Comparison of ENCODE assay signal across 17 cellular contexts in genomic region chr11:67417425-67417824, GRCh38. TPM values are rescaled to one million over a fixed set of nuclear protein-coding genes. Genes with fewer than 3 reads are reported as not detected.
DNase-seq lines count a peak whose midpoint lies in the region; ATAC-seq, FAIRE-seq and TF ChIP-seq lines count a peak whose summit lies in the region.
"Had no signal": no experiment of that assay in that cellular context is flagged by ENCODE, and none has a peak within 500 bp of the region (broad histone marks: within the 10 kb centered on the region; RNA-seq: fewer than 3 reads in every experiment).

No MANE protein-coding gene starts in this region.

- no peaks in the 10 kb centered on the region for H3K9me3 ChIP-seq in H1 (ENCODE audit: insufficient read depth in 2 of 2, low read depth in 1 of 2, low read length in 1 of 2)
- no peaks in the 10 kb centered on the region for H3K9me3 ChIP-seq in stomach
- no peaks in the 10 kb centered on the region for H3K9me3 ChIP-seq in SK-N-SH
- no peaks in the 10 kb centered on the region for H3K9me3 ChIP-seq in ovary
- H3K9me3 ChIP-seq: Caco-2 had no signal

- TF ChIP-seq RAD21 in H1 (IDR thresholded peaks at IDR 0.05 in 1 of 2, conservative IDR thresholded peaks at IDR 0.05 in 1 of 2; ENCODE audit: low read depth in 2 of 2, low read length in 2 of 2) (no peak), SK-N-SH (IDR thresholded peaks at IDR 0.05; ENCODE audit: low read length) (no peak)

- H2AK5ac ChIP-seq in H1 (ENCODE audit: low read depth, low read length), result no peak overlapping the region; the same call in 1 of the 2 replicates

- peaks cover 12% of the 10 kb centered on the region; the same call in 1 of the 2 replicates for H3K23me2 ChIP-seq in H1 (ENCODE audit: low read depth, low read length)

- POLR2A ChIA-PET in activated CD4-positive, alpha-beta memory T cell treated with anti-CD3 and anti-CD28 coated beads for 36 hours (lab: Charles Lee), result interaction anchor here (0.7 to 1.6 kb wide), 3 partner anchors 10 to 20 kb away, joined by 3 to 7 read pairs (median 3); partner anchors contain the start of gene PTPRCAP
- POLR2A ChIA-PET in activated CD4-positive, alpha-beta memory T cell treated with anti-CD3 and anti-CD28 coated beads, Interleukin-2, amount 10 ng/mL, durations not matched to agents 7 days and 5 days (lab: Charles Lee), result interaction anchor here (1.0 to 11.7 kb wide), 11 partner anchors 9 to 67 kb away, joined by 3 to 155 read pairs (median 6); partner anchors contain the start of genes AIP, GPR152, POLD4 and PPP1CA
- POLR2A ChIA-PET in RWPE1 (lab: Yijun Ruan, JAX; ENCODE audit: low non-redundant PET) (interaction anchor here (1.8 kb wide), 1 partner anchor 16 kb away, joined by 4 read pairs; the partner anchor contains the start of gene PPP1CA), H1 (lab: Charles Lee; ENCODE audit: partially characterized antibody) (interaction anchor here (1.6 to 10.2 kb wide), 4 partner anchors 10 to 67 kb away, joined by 3 to 104 read pairs (median 4); partner anchors contain the start of genes PTPRCAP and TBC1D10C), SK-N-SH (lab: Yijun Ruan, JAX) (no interaction called here)

- no peak overlapping the region for H2BK120ac ChIP-seq in H1 (replicated peaks; ENCODE audit: low read depth, low read length)

- H2BK20ac ChIP-seq in H1 (ENCODE audit: low read length), result no peak overlapping the region

- H3K79me1 ChIP-seq in H1 (ENCODE audit: low read depth, low read length), result no peaks in the 10 kb centered on the region

- H3K14ac ChIP-seq in H1 (ENCODE audit: insufficient read length), result no peak overlapping the region

- H3K36me3 ChIP-seq in H1 (ENCODE audit: control insufficient read depth in 2 of 4, insufficient read depth in 4 of 4, low read length in 3 of 4) (no peaks in the 10 kb centered on the region), stomach (no peaks in the 10 kb centered on the region), SK-N-SH (replicated peaks in 1 of 2; ENCODE audit: control insufficient read depth in 1 of 2, insufficient read depth in 2 of 2, low read length in 1 of 2) (no peaks in the 10 kb centered on the region), ovary (no peaks in the 10 kb centered on the region)

- peak overlapping the region; percentile 84 for H3K27ac Mint-ChIP-seq in activated CD4-positive, alpha-beta memory T cell treated with anti-CD3 and anti-CD28 coated beads for 36 hours
- H3K27ac Mint-ChIP-seq in activated CD4-positive, alpha-beta memory T cell treated with anti-CD3 and anti-CD28 coated beads, Interleukin-2, amount 10 ng/mL, durations not matched to agents 7 days and 5 days, result no peak overlapping the region
- H3K27ac Mint-ChIP-seq: GM23338, type B pancreatic cell had no signal

- no peak for TF ChIP-seq POLR2A in H1 (IDR thresholded peaks at IDR 0.05; ENCODE audit: control extremely low read depth in 1 of 2, low read depth in 2 of 2, low read length in 2 of 2)
- no peak for TF ChIP-seq POLR2A in stomach (IDR thresholded peaks at IDR 0.05)
- no peak for TF ChIP-seq POLR2A in ovary (IDR thresholded peaks at IDR 0.05)

- H3K27ac ChIP-seq in RWPE1 (peak overlapping the region; percentile 83), H1 (ENCODE audit: low read depth, low read length) (no peak overlapping the region), stomach (peak overlapping the region in 4 of 5 donors; percentile 28 to 86 (median 74)), SK-N-SH (ENCODE audit: low read depth in 2 of 2, low read length in 1 of 2) (no peak overlapping the region), ovary (no peak overlapping the region)
- H3K27ac ChIP-seq: foreskin keratinocyte had no signal

- H2AFZ ChIP-seq in H1 (ENCODE audit: low read length), result no peak overlapping the region
- H2AFZ ChIP-seq in SK-N-SH (ENCODE audit: low read depth), result no peak overlapping the region
- H2AFZ ChIP-seq: GM23338 had no signal

- 86% methylated on average over 12 of the region's 12 CpGs; no CpG with 5 or more reads in 1 of the 2 experiments for WGBS in H1 (ENCODE audit: extremely low coverage in 1 of 2, insufficient coverage in 1 of 2, insufficient read length in 1 of 2, insufficient replicate concordance in 2 of 2, low coverage in 1 of 2, low lambda C conversion rate in 2 of 2, missing lambda C conversion rate in 1 of 2), 2 experiments
- WGBS in stomach, 5 donors, result 47 to 92% (median 74%) methylated on average over 3 to 12 of the region's 12 CpGs
- 90% methylated on average over 2 of the region's 12 CpGs for WGBS in SK-N-SH (ENCODE audit: low lambda C conversion rate)
- 70 to 88% (median 70%) methylated on average over 4 to 12 of the region's 12 CpGs for WGBS in ovary, 3 donors

- peak overlapping the region; percentile 91 for H3K4ac ChIP-seq in H1 (replicated peaks; ENCODE audit: insufficient read length, low read depth, low read length)

- no peak overlapping the region for H3K18ac ChIP-seq in H1 (ENCODE audit: extremely low read depth, low read length)

- no peak overlapping the region for H3K4me2 ChIP-seq in H1 (ENCODE audit: insufficient read depth in 1 of 2, low read depth in 2 of 2, low read length in 2 of 2)
- no peak overlapping the region for H3K4me2 ChIP-seq in SK-N-SH
- H3K4me2 ChIP-seq: GM23338 had no signal

- no peak for FAIRE-seq in H1 (lab: Jason Lieb, UNC)

- H2BK12ac ChIP-seq in H1 (ENCODE audit: low read depth, low read length), result no peak overlapping the region

- ATAC-seq in GM19397 (IDR thresholded peaks at IDR 0.05; ENCODE audit: unreplicated experiment), result no peak
- ATAC-seq: foreskin keratinocyte, GM23338 had no signal

- peaks cover 0 to 11% (median 7%) of the 10 kb centered on the region in 4 experiments; a peak in 5 of 7 replicates for H3K27me3 ChIP-seq in H1 (replicated peaks in 1 of 4; ENCODE audit: control insufficient read depth in 3 of 4, extremely low read depth in 1 of 4, insufficient read depth in 3 of 4, low read length in 3 of 4)
- peaks cover 0 to 26% (median 0%) of the 10 kb centered on the region in 3 donors for H3K27me3 ChIP-seq in stomach
- no peaks in the 10 kb centered on the region for H3K27me3 ChIP-seq in SK-N-SH (ENCODE audit: insufficient read depth)
- H3K27me3 ChIP-seq in ovary, result peaks cover 2% of the 10 kb centered on the region

- H3K9me3 Mint-ChIP-seq in activated CD4-positive, alpha-beta memory T cell treated with anti-CD3 and anti-CD28 coated beads for 36 hours, result no peaks in the 10 kb centered on the region
- no peaks in the 10 kb centered on the region for H3K9me3 Mint-ChIP-seq in activated CD4-positive, alpha-beta memory T cell treated with anti-CD3 and anti-CD28 coated beads, Interleukin-2, amount 10 ng/mL, durations not matched to agents 7 days and 5 days
- H3K9me3 Mint-ChIP-seq: GM23338, mesothelial cell of epicardium, type B pancreatic cell had no signal

- peaks cover 4 to 15% (median 11%) of the 10 kb centered on the region in 4 experiments for H3K4me1 ChIP-seq in H1 (replicated peaks in 1 of 4; ENCODE audit: control insufficient read depth in 3 of 4, insufficient read depth in 4 of 4, low read length in 3 of 4)
- peaks cover 60 to 68% (median 68%) of the 10 kb centered on the region in 4 donors for H3K4me1 ChIP-seq in stomach
- H3K4me1 ChIP-seq in SK-N-SH (ENCODE audit: control insufficient read depth in 1 of 2, insufficient read depth in 2 of 2, low read depth in 1 of 2, low read length in 1 of 2), result peaks cover 8 to 9% of the 10 kb centered on the region in 2 experiments; a peak in 2 of 4 replicates
- peaks cover 6% of the 10 kb centered on the region for H3K4me1 ChIP-seq in ovary (ENCODE audit: insufficient read depth)
- H3K4me1 ChIP-seq: foreskin keratinocyte had no signal

- peaks cover 54% of the 10 kb centered on the region for H3K4me1 Mint-ChIP-seq in activated CD4-positive, alpha-beta memory T cell treated with anti-CD3 and anti-CD28 coated beads for 36 hours (ENCODE audit: low read depth)
- peaks cover 47% of the 10 kb centered on the region for H3K4me1 Mint-ChIP-seq in activated CD4-positive, alpha-beta memory T cell treated with anti-CD3 and anti-CD28 coated beads, Interleukin-2, amount 10 ng/mL, durations not matched to agents 7 days and 5 days

- H3K56ac ChIP-seq in H1 (replicated peaks; ENCODE audit: insufficient read length, low read depth, low read length), result no peak overlapping the region

- no peak overlapping the region for H4K8ac ChIP-seq in H1 (ENCODE audit: extremely low read depth, insufficient read depth, low read length)

- H2BK15ac ChIP-seq in H1 (ENCODE audit: low read length), result 0 out of 2 replicates have a peak overlapping the region, but pooled peaks have one; percentile 46

- no peak overlapping the region for H3K4me3 ChIP-seq in H1 (ENCODE audit: extremely low read depth in 1 of 4, insufficient read depth in 2 of 4, low read depth in 3 of 4, low read length in 4 of 4)
- H3K4me3 ChIP-seq in stomach, result no peak overlapping the region
- no peak overlapping the region for H3K4me3 ChIP-seq in SK-N-SH (ENCODE audit: low read depth in 2 of 2, low read length in 1 of 2)
- no peak overlapping the region for H3K4me3 ChIP-seq in ovary
- H3K4me3 ChIP-seq: GM23338 had no signal

- no peaks in the 10 kb centered on the region for H3K36me3 Mint-ChIP-seq in activated CD4-positive, alpha-beta memory T cell treated with anti-CD3 and anti-CD28 coated beads for 36 hours
- no peaks in the 10 kb centered on the region for H3K36me3 Mint-ChIP-seq in activated CD4-positive, alpha-beta memory T cell treated with anti-CD3 and anti-CD28 coated beads, Interleukin-2, amount 10 ng/mL, durations not matched to agents 7 days and 5 days (ENCODE audit: low read depth)
- H3K36me3 Mint-ChIP-seq: mesothelial cell of epicardium, type B pancreatic cell had no signal

- CTCF ChIA-PET in activated CD4-positive, alpha-beta memory T cell treated with anti-CD3 and anti-CD28 coated beads for 36 hours (lab: Charles Lee), result interaction anchor here (1.1 to 2.3 kb wide), 5 partner anchors 12 to 66 kb away, joined by 3 to 6 read pairs (median 3); partner anchors contain the start of genes PPP1CA and RAD9A
- CTCF ChIA-PET in activated CD4-positive, alpha-beta memory T cell treated with anti-CD3 and anti-CD28 coated beads, Interleukin-2, amount 10 ng/mL, durations not matched to agents 7 days and 5 days (lab: Charles Lee), result interaction anchor here (2.0 to 2.5 kb wide), 2 partner anchors 14 to 16 kb away, joined by 10 read pairs; partner anchors contain the start of genes PPP1CA and TBC1D10C
- CTCF ChIA-PET in RWPE1 (lab: Yijun Ruan, JAX) (interaction anchor here (0.6 kb wide), 2 partner anchors 45 to 148 kb away, joined by 3 to 4 read pairs; no protein-coding TSS in a partner anchor), H1 (lab: Charles Lee; ENCODE audit: partially characterized antibody) (interaction anchor here (0.7 to 1.6 kb wide), 7 partner anchors 13 to 66 kb away, joined by 3 to 5 read pairs (median 4); partner anchors contain the start of genes PPP1CA, TBC1D10C and TMEM134), SK-N-SH (lab: Yijun Ruan, JAX) (interaction anchor here (1.7 kb wide), 1 partner anchor 16 kb away, joined by 4 read pairs; the partner anchor contains the start of gene PPP1CA)

- H3K9me2 ChIP-seq in SK-N-SH, result no peaks in the 10 kb centered on the region

- H4K20me1 ChIP-seq in H1 (replicated peaks in 1 of 2; ENCODE audit: control insufficient read depth in 1 of 2, insufficient read depth in 2 of 2, low read length in 2 of 2), result peaks cover 0 to 3% of the 10 kb centered on the region in 2 experiments
- no peaks in the 10 kb centered on the region for H4K20me1 ChIP-seq in SK-N-SH (ENCODE audit: insufficient read depth)

- no peaks in the 10 kb centered on the region for H3K27me3 Mint-ChIP-seq in activated CD4-positive, alpha-beta memory T cell treated with anti-CD3 and anti-CD28 coated beads for 36 hours
- peaks cover 17% of the 10 kb centered on the region for H3K27me3 Mint-ChIP-seq in activated CD4-positive, alpha-beta memory T cell treated with anti-CD3 and anti-CD28 coated beads, Interleukin-2, amount 10 ng/mL, durations not matched to agents 7 days and 5 days

- no peak overlapping the region for H3K4me3 Mint-ChIP-seq in activated CD4-positive, alpha-beta memory T cell treated with anti-CD3 and anti-CD28 coated beads for 36 hours
- H3K4me3 Mint-ChIP-seq in activated CD4-positive, alpha-beta memory T cell treated with anti-CD3 and anti-CD28 coated beads, Interleukin-2, amount 10 ng/mL, durations not matched to agents 7 days and 5 days, result no peak overlapping the region

- H3K79me2 ChIP-seq in H1 (ENCODE audit: control insufficient read depth in 1 of 2, insufficient read depth in 2 of 2, low read length in 2 of 2), result no peaks in the 10 kb centered on the region
- no peaks in the 10 kb centered on the region for H3K79me2 ChIP-seq in SK-N-SH (ENCODE audit: insufficient read depth)

- TF ChIP-seq EP300 in H1 (IDR thresholded peaks at IDR 0.05; ENCODE audit: borderline replicate concordance in 1 of 2, low read depth in 2 of 2, low read length in 2 of 2) (no peak), stomach (IDR thresholded peaks at IDR 0.05) (no peak), SK-N-SH (IDR thresholded peaks at IDR 0.05; ENCODE audit: borderline replicate concordance in 1 of 2, low read depth in 1 of 2, low read length in 1 of 2) (no peak), ovary (IDR thresholded peaks at IDR 0.05) (no peak)

- no peak for TF ChIP-seq CTCF in RWPE1 (conservative IDR thresholded peaks at IDR 0.05; ENCODE audit: low read depth)
- TF ChIP-seq CTCF in H1 (IDR thresholded peaks at IDR 0.05; ENCODE audit: control extremely low read depth in 1 of 3, insufficient read depth in 1 of 3, low read depth in 1 of 3, low read length in 3 of 3), result no peak
- no peak for TF ChIP-seq CTCF in stomach (IDR thresholded peaks at IDR 0.05)
- no peak for TF ChIP-seq CTCF in SK-N-SH (IDR thresholded peaks at IDR 0.05)
- no peak for TF ChIP-seq CTCF in ovary (IDR thresholded peaks at IDR 0.05)

- DNase-seq in activated CD4-positive, alpha-beta memory T cell treated with anti-CD3 and anti-CD28 coated beads for 36 hours, result no peak
- no peak for DNase-seq in activated CD4-positive, alpha-beta memory T cell treated with anti-CD3 and anti-CD28 coated beads, Interleukin-2, amount 10 ng/mL, durations not matched to agents 7 days and 5 days
- DNase-seq in RWPE1 (ENCODE audit: low spot score) (no peak), H1 (ENCODE audit: low read depth in 1 of 2, low spot score in 2 of 2) (no peak), stomach (no peak), SK-N-SH (no peak), ovary (no peak)
- DNase-seq: 8988T, Caco-2, foreskin keratinocyte, IMR-90 had no signal

- H3F3A ChIP-seq in SK-N-SH (replicated peaks; ENCODE audit: insufficient read depth), result no peaks in the 10 kb centered on the region

- H4K5ac ChIP-seq in H1 (ENCODE audit: insufficient read length, low read depth, low read length), result no peak overlapping the region

- no peak overlapping the region for H3K23ac ChIP-seq in H1 (ENCODE audit: insufficient read length)

- intact Hi-C loops in activated CD4-positive, alpha-beta memory T cell treated with anti-CD3 and anti-CD28 coated beads for 36 hours (cut with micrococcal nuclease), result loop anchor here (1.0 kb wide), 1 partner anchor 89 kb away; no protein-coding TSS in a partner anchor
- intact Hi-C loops in stomach (cut with DNase I; ENCODE audit: low total_unique reads), result no loop called here
- intact Hi-C loops in ovary (cut with DNase I), result no loop called here

- no peak overlapping the region for H2BK5ac ChIP-seq in H1 (ENCODE audit: low read depth, low read length)

- H4K91ac ChIP-seq in H1 (replicated peaks; ENCODE audit: insufficient read length, low read length), result no peak overlapping the region

- H3K9ac ChIP-seq in H1 (replicated peaks in 1 of 4; ENCODE audit: extremely low read depth in 1 of 4, low read depth in 3 of 4, low read length in 3 of 4) (no peak overlapping the region), SK-N-SH (no peak overlapping the region)

RNA-seq across cellular contexts. Expression of gene CARNS1, which starts 1.9 kb away (rescaled TPM):
- total RNA-seq in activated CD4-positive, alpha-beta memory T cell treated with anti-CD3 and anti-CD28 coated beads for 36 hours, result 1 to 10 TPM; 2.3 to 3.3 TPM
- 1 to 10 TPM in 1 of 2 experiments, under 1 TPM in 1; 0.76 to 1.1 TPM for total RNA-seq in activated CD4-positive, alpha-beta memory T cell treated with anti-CD3 and anti-CD28 coated beads, Interleukin-2, amount 10 ng/mL, durations not matched to agents 7 days and 5 days
- total RNA-seq in H1 (2021; fragmentation: NEBNext Ultra II Directional; extraction: Animal tissue kit (Norgen Biotek cat#: 25700)), result 0.61 and 1.1 TPM in 2 replicates
- polyA plus RNA-seq in H1 (2011; rRNA removed) (0.82 and 0.96 TPM in 2 replicates), stomach (1 to 10 TPM in 2 of 3 donors, under 1 TPM in 1; 0.88 to 3.4 (median 2.4) TPM), SK-N-SH (2012; rRNA removed) (0.15 and 0.23 TPM in 2 replicates), ovary (under 1 TPM; 0.45 to 0.58 TPM)
- polyA plus RNA-seq in H1 (2011; cell fraction: cytosol; rRNA removed), result 1.1 TPM
- polyA plus RNA-seq in H1 (2011; cell fraction: nucleus; rRNA removed), result 5.7 TPM
- polyA plus RNA-seq in H1 (2012, experiment 1 of 2), result 0.72 to 2.2 TPM (median 1.1 TPM) in 4 replicates
- polyA plus RNA-seq in H1 (2012, experiment 2 of 2), result 0.47 TPM
- 0.51 TPM for polyA plus RNA-seq in H1 (2013, experiment 1 of 2)
- polyA plus RNA-seq in H1 (2013, experiment 2 of 2), result 0.31 TPM
- polyA minus RNA-seq in H1 (2011; rRNA and poly(A)+ RNA removed), result 0.47 and 0.54 TPM in 2 replicates
- polyA minus RNA-seq in H1 (2011; cell fraction: cytosol; rRNA and poly(A)+ RNA removed), result 0.22 TPM
- 1.4 TPM for polyA minus RNA-seq in H1 (2011; cell fraction: nucleus; rRNA and poly(A)+ RNA removed)
- total RNA-seq in stomach (10 to 100 TPM in 3 of 5 donors, 1 to 10 TPM in 1, under 1 TPM in 1; 0.29 to 33.3 (median 15.4) TPM), ovary (10 to 100 TPM in 1 of 7 donors, 1 to 10 TPM in 1, under 1 TPM in 5; 0.12 to 13.2 (median 0.66) TPM)
- polyA plus RNA-seq in SK-N-SH (2012; cell fraction: cytosol; rRNA removed), result 0.05 and 0.09 TPM in 2 replicates
- polyA plus RNA-seq in SK-N-SH (2012; cell fraction: nucleus; rRNA removed), result 1.3 and 1.9 TPM in 2 replicates
- total RNA-seq: foreskin keratinocyte, SK-MEL-5 had no signal
- polyA plus RNA-seq: foreskin keratinocyte had no signal

RNA-seq across cellular contexts. Expression of gene RPS6KB2, which starts 10.9 kb away (rescaled TPM):
- 10 to 100 TPM; 57.4 to 57.5 TPM for total RNA-seq in activated CD4-positive, alpha-beta memory T cell treated with anti-CD3 and anti-CD28 coated beads for 36 hours
- 10 to 100 TPM; 56.9 to 57.1 TPM for total RNA-seq in activated CD4-positive, alpha-beta memory T cell treated with anti-CD3 and anti-CD28 coated beads, Interleukin-2, amount 10 ng/mL, durations not matched to agents 7 days and 5 days
- 41.0 and 43.9 TPM in 2 replicates for total RNA-seq in H1 (2021; fragmentation: NEBNext Ultra II Directional; extraction: Animal tissue kit (Norgen Biotek cat#: 25700))
- 47.1 and 58.6 TPM in 2 replicates for polyA plus RNA-seq in H1 (2011; rRNA removed)
- 54.3 TPM for polyA plus RNA-seq in H1 (2011; cell fraction: cytosol; rRNA removed)
- polyA plus RNA-seq in H1 (2011; cell fraction: nucleus; rRNA removed), result 104 TPM
- 31.6 to 44.5 TPM (median 41.0 TPM) in 4 replicates for polyA plus RNA-seq in H1 (2012, experiment 1 of 2)
- 44.7 TPM for polyA plus RNA-seq in H1 (2012, experiment 2 of 2)
- 27.6 TPM for polyA plus RNA-seq in H1 (2013, experiment 1 of 2)
- polyA plus RNA-seq in H1 (2013, experiment 2 of 2), result 27.9 TPM
- polyA minus RNA-seq in H1 (2011; rRNA and poly(A)+ RNA removed), result 36.3 and 41.7 TPM in 2 replicates
- polyA minus RNA-seq in H1 (2011; cell fraction: cytosol; rRNA and poly(A)+ RNA removed), result 30.8 TPM
- 44.4 TPM for polyA minus RNA-seq in H1 (2011; cell fraction: nucleus; rRNA and poly(A)+ RNA removed)
- 100 to 1,000 TPM in 2 of 5 donors, 10 to 100 TPM in 3; 29.7 to 434 (median 82.3) TPM for total RNA-seq in stomach
- 10 to 100 TPM; 49.3 to 74.1 (median 68.9) TPM for polyA plus RNA-seq in stomach
- 52.0 and 53.2 TPM in 2 replicates for polyA plus RNA-seq in SK-N-SH (2012; rRNA removed)
- 26.2 and 38.7 TPM in 2 replicates for polyA plus RNA-seq in SK-N-SH (2012; cell fraction: cytosol; rRNA removed)
- polyA plus RNA-seq in SK-N-SH (2012; cell fraction: nucleus; rRNA removed), result 115 and 134 TPM in 2 replicates
- 10 to 100 TPM; 24.8 to 38.6 (median 33.1) TPM for total RNA-seq in ovary
- 10 to 100 TPM; 10.4 to 38.2 TPM for polyA plus RNA-seq in ovary

RNA-seq across cellular contexts. Expression of gene TBC1D10C, which starts 13.5 kb away (rescaled TPM):
- 100 to 1,000 TPM; 123 to 126 TPM for total RNA-seq in activated CD4-positive, alpha-beta memory T cell treated with anti-CD3 and anti-CD28 coated beads for 36 hours
- total RNA-seq in activated CD4-positive, alpha-beta memory T cell treated with anti-CD3 and anti-CD28 coated beads, Interleukin-2, amount 10 ng/mL, durations not matched to agents 7 days and 5 days, result 100 to 1,000 TPM; 285 to 310 TPM
- 0.69 TPM in 1 of 2 replicates, not detected in the other for total RNA-seq in H1 (2021; fragmentation: NEBNext Ultra II Directional; extraction: Animal tissue kit (Norgen Biotek cat#: 25700))
- polyA plus RNA-seq in H1 (2011; rRNA removed) (0.27 and 0.35 TPM in 2 replicates), stomach (1 to 10 TPM; 2.8 to 6.1 (median 5.5) TPM), SK-N-SH (2012; rRNA removed) (0.05 TPM in 1 of 2 replicates, not detected in the other), ovary (1 to 10 TPM in 1 of 2 donors, under 1 TPM in 1; 0.32 to 1.6 TPM)
- polyA plus RNA-seq in H1 (2011; cell fraction: cytosol; rRNA removed), result 0.16 TPM
- polyA plus RNA-seq in H1 (2011; cell fraction: nucleus; rRNA removed), result 1.6 TPM
- 0.11 to 1.00 TPM (median 0.55 TPM) in 4 replicates for polyA plus RNA-seq in H1 (2012, experiment 1 of 2)
- polyA plus RNA-seq in H1 (2012, experiment 2 of 2), result 0.31 TPM
- polyA plus RNA-seq in H1 (2013, experiment 1 of 2), result 0.41 TPM
- 0.46 TPM for polyA plus RNA-seq in H1 (2013, experiment 2 of 2)
- polyA minus RNA-seq in H1 (2011; rRNA and poly(A)+ RNA removed), result 0.22 and 0.41 TPM in 2 replicates
- polyA minus RNA-seq in H1 (2011; cell fraction: cytosol; rRNA and poly(A)+ RNA removed), result not detected
- polyA minus RNA-seq in H1 (2011; cell fraction: nucleus; rRNA and poly(A)+ RNA removed), result 0.40 TPM
- total RNA-seq in stomach (10 to 100 TPM in 1 of 5 donors, 1 to 10 TPM in 3, under 1 TPM in 1; 0.29 to 12.0 (median 3.5) TPM), ovary (1 to 10 TPM in 3 of 7 donors, under 1 TPM in 4; 0.15 to 2.0 (median 1.00) TPM)
- polyA plus RNA-seq in SK-N-SH (2012; cell fraction: cytosol; rRNA removed), result not detected in 2 replicates
- 0.08 and 0.31 TPM in 2 replicates for polyA plus RNA-seq in SK-N-SH (2012; cell fraction: nucleus; rRNA removed)
- total RNA-seq: bronchial epithelial cell, Caco-2, foreskin keratinocyte, SK-MEL-5 had no signal
- polyA plus RNA-seq: foreskin keratinocyte had no signal

RNA-seq across cellular contexts. Expression of gene PPP1CA, which starts 15.8 kb away (rescaled TPM):
- total RNA-seq in activated CD4-positive, alpha-beta memory T cell treated with anti-CD3 and anti-CD28 coated beads for 36 hours, result 100 to 1,000 TPM; 261 to 267 TPM
- total RNA-seq in activated CD4-positive, alpha-beta memory T cell treated with anti-CD3 and anti-CD28 coated beads, Interleukin-2, amount 10 ng/mL, durations not matched to agents 7 days and 5 days, result 100 to 1,000 TPM; 308 to 315 TPM
- total RNA-seq in H1 (2021; fragmentation: NEBNext Ultra II Directional; extraction: Animal tissue kit (Norgen Biotek cat#: 25700)), result 198 and 210 TPM in 2 replicates
- 359 and 430 TPM in 2 replicates for polyA plus RNA-seq in H1 (2011; rRNA removed)
- polyA plus RNA-seq in H1 (2011; cell fraction: cytosol; rRNA removed), result 274 TPM
- polyA plus RNA-seq in H1 (2011; cell fraction: nucleus; rRNA removed), result 218 TPM
- 139 to 201 TPM (median 197 TPM) in 4 replicates for polyA plus RNA-seq in H1 (2012, experiment 1 of 2)
- 283 TPM for polyA plus RNA-seq in H1 (2012, experiment 2 of 2)
- polyA plus RNA-seq in H1 (2013, experiment 1 of 2), result 157 TPM
- 156 TPM for polyA plus RNA-seq in H1 (2013, experiment 2 of 2)
- polyA minus RNA-seq in H1 (2011; rRNA and poly(A)+ RNA removed), result 140 and 166 TPM in 2 replicates
- 98.8 TPM for polyA minus RNA-seq in H1 (2011; cell fraction: cytosol; rRNA and poly(A)+ RNA removed)
- 65.8 TPM for polyA minus RNA-seq in H1 (2011; cell fraction: nucleus; rRNA and poly(A)+ RNA removed)
- 100 to 1,000 TPM in 2 of 5 donors, 10 to 100 TPM in 3; 28.6 to 229 (median 97.9) TPM for total RNA-seq in stomach
- polyA plus RNA-seq in stomach, result 100 to 1,000 TPM; 109 to 203 (median 153) TPM
- polyA plus RNA-seq in SK-N-SH (2012; rRNA removed), result 210 and 261 TPM in 2 replicates
- 130 and 175 TPM in 2 replicates for polyA plus RNA-seq in SK-N-SH (2012; cell fraction: cytosol; rRNA removed)
- polyA plus RNA-seq in SK-N-SH (2012; cell fraction: nucleus; rRNA removed), result 181 and 248 TPM in 2 replicates
- total RNA-seq in ovary, result 10 to 100 TPM; 32.2 to 86.9 (median 55.5) TPM
- polyA plus RNA-seq in ovary, result 10 to 100 TPM; 43.7 to 54.9 TPM

RNA-seq across cellular contexts. Expression of gene PTPRCAP, which starts 20.1 kb away (rescaled TPM):
- 10 to 100 TPM; 93.5 to 97.4 TPM for total RNA-seq in activated CD4-positive, alpha-beta memory T cell treated with anti-CD3 and anti-CD28 coated beads for 36 hours
- total RNA-seq in activated CD4-positive, alpha-beta memory T cell treated with anti-CD3 and anti-CD28 coated beads, Interleukin-2, amount 10 ng/mL, durations not matched to agents 7 days and 5 days, result 100 to 1,000 TPM; 398 to 401 TPM
- 0.78 and 1.4 TPM in 2 replicates for total RNA-seq in H1 (2021; fragmentation: NEBNext Ultra II Directional; extraction: Animal tissue kit (Norgen Biotek cat#: 25700))
- polyA plus RNA-seq in H1 (2011; rRNA removed), result 6.7 and 9.5 TPM in 2 replicates
- 6.7 TPM for polyA plus RNA-seq in H1 (2011; cell fraction: cytosol; rRNA removed)
- polyA plus RNA-seq in H1 (2011; cell fraction: nucleus; rRNA removed), result 39.1 TPM
- polyA plus RNA-seq in H1 (2012, experiment 1 of 2), result 3.0 to 3.5 TPM (median 3.2 TPM) in 4 replicates
- polyA plus RNA-seq in H1 (2012, experiment 2 of 2), result 1.9 TPM
- polyA plus RNA-seq in H1 (2013, experiment 1 of 2), result 1.2 TPM
- polyA plus RNA-seq in H1 (2013, experiment 2 of 2), result 0.85 TPM
- polyA minus RNA-seq in H1 (2011; rRNA and poly(A)+ RNA removed), result 0.28 and 0.44 TPM in 2 replicates
- polyA minus RNA-seq in H1 (2011; cell fraction: cytosol; rRNA and poly(A)+ RNA removed), result 2.3 TPM
- 5.0 TPM for polyA minus RNA-seq in H1 (2011; cell fraction: nucleus; rRNA and poly(A)+ RNA removed)
- 10 to 100 TPM in 1 of 5 donors, 1 to 10 TPM in 2, not detected in 2; 1.7 to 15.2 (median 3.5) TPM for total RNA-seq in stomach
- polyA plus RNA-seq in stomach, result 10 to 100 TPM in 2 of 3 donors, 1 to 10 TPM in 1; 4.5 to 25.3 (median 20.2) TPM
- 1.3 and 1.4 TPM in 2 replicates for polyA plus RNA-seq in SK-N-SH (2012; rRNA removed)
- 0.22 and 0.50 TPM in 2 replicates for polyA plus RNA-seq in SK-N-SH (2012; cell fraction: cytosol; rRNA removed)
- polyA plus RNA-seq in SK-N-SH (2012; cell fraction: nucleus; rRNA removed), result 8.9 and 16.4 TPM in 2 replicates
- 10 to 100 TPM in 1 of 7 donors, 1 to 10 TPM in 6; 2.4 to 10.7 (median 3.2) TPM for total RNA-seq in ovary
- 1 to 10 TPM in 1 of 2 donors, not detected in 1; 7.2 TPM for polyA plus RNA-seq in ovary
- total RNA-seq: IMR-90 had no signal

Comparison
In these comparisons a context has a peak if more than half of its experiments do, and no peak if none do; other contexts are left out.
1. H3K27ac ChIP-seq: peak in RWPE1 (single experiment) and stomach (4 of 5); none in H1 (single experiment), SK-N-SH (0 of 2) and ovary (0 of 2).
2. RNA of gene TBC1D10C, which starts 13.5 kb away (total RNA-seq): 285 to 310 TPM in activated CD4-positive, alpha-beta memory T cell treated with anti-CD3 and anti-CD28 coated beads, Interleukin-2, amount 10 ng/mL, durations not matched to agents 7 days and 5 days and 123 to 126 TPM in activated CD4-positive, alpha-beta memory T cell treated with anti-CD3 and anti-CD28 coated beads for 36 hours; 0.29 to 12.0 TPM in stomach, 0.15 to 2.0 TPM in ovary and 0.69 TPM in H1; every median in the first group is over 4 times any median in the second.